In genomic region chr5:169173372-169173771, GRCh38 we compare ENCODE assay signal across 21 cellular contexts.
"Had no signal": no experiment of that assay in that cellular context is flagged by ENCODE, and none has a peak within 500 bp of the region (broad histone marks: within the 10 kb centered on the region; RNA-seq: fewer than 3 reads in every experiment).

No MANE protein-coding gene starts in this region.

- H3K27me3 ChIP-seq: breast epithelium, dorsolateral prefrontal cortex, transverse colon had no signal

- H3K27me3 Mint-ChIP-seq: activated CD8-positive, alpha-beta T cell treated with anti-CD3 and anti-CD28 coated beads for 36 hours; activated naive CD8-positive, alpha-beta T cell treated with anti-CD3 and anti-CD28 coated beads for 36 hours had no signal

- H3K9me3 Mint-ChIP-seq: activated naive CD8-positive, alpha-beta T cell treated with anti-CD3 and anti-CD28 coated beads for 36 hours; endodermal cell; natural killer cell treated with Interleukin-12 subunit alpha and Interleukin-12 subunit beta and Interleukin-15 and Interleukin-18, amount 100 ng/mL, for 72 hours had no signal

- H3K4me1 Mint-ChIP-seq: activated naive CD8-positive, alpha-beta T cell treated with anti-CD3 and anti-CD28 coated beads for 36 hours had no signal

- H3K4me3 Mint-ChIP-seq: activated CD8-positive, alpha-beta T cell treated with anti-CD3 and anti-CD28 coated beads for 36 hours; activated naive CD8-positive, alpha-beta T cell treated with anti-CD3 and anti-CD28 coated beads for 36 hours; activated T-cell treated with anti-CD3 and anti-CD28 coated beads, Interleukin-2, amount 50 U/mL, for 72 hours; endodermal cell; natural killer cell treated with Interleukin-12 subunit alpha and Interleukin-12 subunit beta and Interleukin-15 and Interleukin-18, amount 100 ng/mL, for 72 hours; WTC11 had no signal

- DNase-seq: activated CD4-positive, alpha-beta T cell treated with anti-CD3 and anti-CD28 coated beads for 4 hours; activated CD8-positive, alpha-beta T cell treated with anti-CD3 and anti-CD28 coated beads for 36 hours; activated gamma-delta T cell; activated naive CD8-positive, alpha-beta T cell treated with anti-CD3 and anti-CD28 coated beads for 36 hours; activated T-cell treated with anti-CD3 and anti-CD28 coated beads, Interleukin-2, amount 50 U/mL, for 72 hours; anterior cingulate cortex; dorsolateral prefrontal cortex; endodermal cell; hippocampal formation; kidney; left ventricle myocardium inferior; mesenchymal stem cell; small intestine; stimulated activated CD4-positive, alpha-beta T cell treated with anti-CD3 and anti-CD28 coated beads, Interleukin-4, amount 100 ng/mL, for 4 hours; stimulated activated CD8-positive, alpha-beta memory T cell treated with anti-CD3 and anti-CD28 coated beads, Interleukin-4, amount 100 ng/mL, for 48 hours; stimulated activated naive CD4-positive, alpha-beta T cell treated with Interleukin-2 at 50 U/mL for 16 hours; T-helper 2 cell; transverse colon had no signal

- H3K27ac Mint-ChIP-seq: activated CD8-positive, alpha-beta T cell treated with anti-CD3 and anti-CD28 coated beads for 36 hours; activated naive CD8-positive, alpha-beta T cell treated with anti-CD3 and anti-CD28 coated beads for 36 hours; activated T-cell treated with anti-CD3 and anti-CD28 coated beads, Interleukin-2, amount 50 U/mL, for 72 hours; endodermal cell; natural killer cell treated with Interleukin-12 subunit alpha and Interleukin-12 subunit beta and Interleukin-15 and Interleukin-18, amount 100 ng/mL, for 72 hours; WTC11 had no signal

- H3K4me3 ChIP-seq: breast epithelium, dorsolateral prefrontal cortex, left ventricle myocardium inferior, transverse colon had no signal

- H3K27ac ChIP-seq: breast epithelium, dorsolateral prefrontal cortex, left ventricle myocardium inferior, transverse colon had no signal

- H3K9me3 ChIP-seq: breast epithelium, left ventricle myocardium inferior, transverse colon had no signal

- ATAC-seq: activated CD8-positive, alpha-beta T cell treated with anti-CD3 and anti-CD28 coated beads for 36 hours; activated T-cell treated with anti-CD3 and anti-CD28 coated beads, Interleukin-2, amount 50 U/mL, for 72 hours; natural killer cell treated with Interleukin-12 subunit alpha and Interleukin-12 subunit beta and Interleukin-15 and Interleukin-18, amount 100 ng/mL, for 72 hours; WTC11 had no signal

- H3K36me3 Mint-ChIP-seq: activated naive CD8-positive, alpha-beta T cell treated with anti-CD3 and anti-CD28 coated beads for 36 hours; natural killer cell treated with Interleukin-12 subunit alpha and Interleukin-12 subunit beta and Interleukin-15 and Interleukin-18, amount 100 ng/mL, for 72 hours; WTC11 had no signal

- H3K4me1 ChIP-seq: breast epithelium, transverse colon had no signal

- H3K36me3 ChIP-seq: breast epithelium, left ventricle myocardium inferior, transverse colon had no signal
